In genomic region chr3:72470899-72471298, GRCh38 we compare ENCODE assay signal across 34 cellular contexts.
"Had no signal": no experiment of that assay in that cellular context is flagged by ENCODE, and none has a peak within 500 bp of the region (broad histone marks: within the 10 kb centered on the region; RNA-seq: fewer than 3 reads in every experiment).

No MANE protein-coding gene starts in this region.

- H3K27me3 ChIP-seq: MG63 had no signal

- DNase-seq: Karpas-422, Kasumi-1, MG63, MM.1S, MV-4-11, NCI-H1048, NCI-H1092, NCI-H1092 treated with DMSO at 0.1 percent for 48 hours, NCI-H1105, NCI-H1105 treated with DMSO at 0.1 percent for 48 hours, NCI-H1417, NCI-H1417 treated with DMSO at 0.1 percent for 48 hours, NCI-H1436, NCI-H1436 treated with DMSO at 0.1 percent for 48 hours, NCI-H146, NCI-H1694, NCI-H1694 treated with DMSO at 0.1 percent for 48 hours, NCI-H187, NCI-H187 treated with DMSO at 0.1 percent for 48 hours, NCI-H1930, NCI-H2029, NCI-H2029 treated with DMSO at 0.1 percent for 48 hours, NCI-H2081, NCI-H2081 treated with DMSO at 0.1 percent for 48 hours, NCI-H2107, NCI-H2171, NCI-H2171 treated with DMSO at 0.1 percent for 48 hours, NCI-H2227 treated with DMSO at 0.1 percent for 48 hours, NCI-H226, NCI-H345, NCI-H446, NCI-H446 treated with DMSO at 0.1 percent for 48 hours, NCI-H510A had no signal

- H3K9ac ChIP-seq: KMS-11 had no signal

- H3K36me3 ChIP-seq: MG63 had no signal

- H3K9me3 ChIP-seq: MG63 had no signal

- H3K4me3 ChIP-seq: MG63 had no signal

- H3K4me2 ChIP-seq: KMS-11 had no signal

- H3K27ac ChIP-seq: KMS-11 had no signal
